2 cellular contexts compared by ENCODE assay signal in genomic region chr19:47253016-47253415, GRCh38. TPM values are rescaled to one million over a fixed set of nuclear protein-coding genes. Genes with fewer than 3 reads are reported as not detected.
"Had no signal": no experiment of that assay in that cellular context is flagged by ENCODE, and none has a peak within 500 bp of the region (broad histone marks: within the 10 kb centered on the region; RNA-seq: fewer than 3 reads in every experiment).

No MANE protein-coding gene starts in this region.

RNA-seq across cellular contexts. Expression of gene C5AR1, which starts 56.6 kb away (rescaled TPM):
- total RNA-seq: dermis microvascular lymphatic vessel endothelial cell, pulmonary artery endothelial cell had no signal
